Comparison of ENCODE assay signal across 1 cellular context in the genomic region with DNA sequence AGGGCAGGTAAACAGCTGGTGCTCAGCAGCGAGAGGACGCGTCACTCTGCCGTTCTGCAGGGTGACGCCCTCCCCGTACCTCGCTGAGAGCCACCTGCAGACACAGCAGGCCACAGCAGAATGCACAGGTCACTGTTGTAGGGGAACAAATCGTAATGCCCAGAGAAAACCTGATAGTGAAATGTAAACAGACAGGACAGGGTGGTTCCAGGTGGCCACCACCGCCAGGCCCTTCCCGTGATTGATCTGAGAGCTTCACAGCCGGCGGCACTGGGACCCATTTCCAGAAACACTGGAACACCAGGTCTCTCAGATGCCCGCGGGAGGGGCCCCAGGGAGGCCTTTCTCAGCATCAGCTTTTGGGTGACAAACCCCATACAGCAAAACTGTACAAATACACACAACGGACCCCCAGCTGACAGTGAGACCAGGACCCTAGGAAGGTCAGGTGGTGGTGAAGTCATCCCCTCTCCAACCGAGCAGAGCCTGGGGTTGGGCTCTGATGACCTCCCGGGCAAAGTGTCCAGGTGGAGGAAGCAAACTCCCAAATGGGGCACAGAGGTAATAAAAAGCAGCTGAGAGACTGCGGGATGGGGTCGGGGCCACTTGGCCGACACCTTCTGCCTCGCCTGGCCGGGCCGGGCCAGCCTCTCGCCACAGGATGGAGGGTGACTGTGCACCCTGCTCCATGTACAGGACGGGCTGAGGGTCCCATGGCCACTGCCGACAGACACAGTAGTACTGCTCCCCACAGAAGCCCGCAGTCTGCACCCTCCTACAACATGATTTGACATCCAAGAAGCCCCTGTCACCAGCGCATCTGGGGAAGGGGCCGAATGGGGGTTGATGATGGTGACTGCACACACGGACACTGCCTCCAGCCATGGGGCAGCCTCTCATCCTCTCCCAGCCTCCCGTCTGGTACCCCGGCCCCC.
TF ChIP-seq lines count a peak whose summit lies in the region.

No MANE protein-coding gene starts in this region.

TF ChIP-seq in GM12878, 131 proteins besides CTCF, POLR2A, EP300 and RAD21:
- TF ChIP-seq STAT3 (IDR thresholded peaks at IDR 0.05; ENCODE audit: low read depth, low read length) (no peak), NFIC (IDR thresholded peaks at IDR 0.05; ENCODE audit: low read depth, low read length) (no peak), MYB (IDR thresholded peaks at IDR 0.05; ENCODE audit: borderline replicate concordance, low read depth, low read length) (no peak), NR2C1 (IDR thresholded peaks at IDR 0.05) (no peak), NFXL1 (IDR thresholded peaks at IDR 0.05; ENCODE audit: borderline replicate concordance) (no peak)
- TF ChIP-seq, protein P1, sequence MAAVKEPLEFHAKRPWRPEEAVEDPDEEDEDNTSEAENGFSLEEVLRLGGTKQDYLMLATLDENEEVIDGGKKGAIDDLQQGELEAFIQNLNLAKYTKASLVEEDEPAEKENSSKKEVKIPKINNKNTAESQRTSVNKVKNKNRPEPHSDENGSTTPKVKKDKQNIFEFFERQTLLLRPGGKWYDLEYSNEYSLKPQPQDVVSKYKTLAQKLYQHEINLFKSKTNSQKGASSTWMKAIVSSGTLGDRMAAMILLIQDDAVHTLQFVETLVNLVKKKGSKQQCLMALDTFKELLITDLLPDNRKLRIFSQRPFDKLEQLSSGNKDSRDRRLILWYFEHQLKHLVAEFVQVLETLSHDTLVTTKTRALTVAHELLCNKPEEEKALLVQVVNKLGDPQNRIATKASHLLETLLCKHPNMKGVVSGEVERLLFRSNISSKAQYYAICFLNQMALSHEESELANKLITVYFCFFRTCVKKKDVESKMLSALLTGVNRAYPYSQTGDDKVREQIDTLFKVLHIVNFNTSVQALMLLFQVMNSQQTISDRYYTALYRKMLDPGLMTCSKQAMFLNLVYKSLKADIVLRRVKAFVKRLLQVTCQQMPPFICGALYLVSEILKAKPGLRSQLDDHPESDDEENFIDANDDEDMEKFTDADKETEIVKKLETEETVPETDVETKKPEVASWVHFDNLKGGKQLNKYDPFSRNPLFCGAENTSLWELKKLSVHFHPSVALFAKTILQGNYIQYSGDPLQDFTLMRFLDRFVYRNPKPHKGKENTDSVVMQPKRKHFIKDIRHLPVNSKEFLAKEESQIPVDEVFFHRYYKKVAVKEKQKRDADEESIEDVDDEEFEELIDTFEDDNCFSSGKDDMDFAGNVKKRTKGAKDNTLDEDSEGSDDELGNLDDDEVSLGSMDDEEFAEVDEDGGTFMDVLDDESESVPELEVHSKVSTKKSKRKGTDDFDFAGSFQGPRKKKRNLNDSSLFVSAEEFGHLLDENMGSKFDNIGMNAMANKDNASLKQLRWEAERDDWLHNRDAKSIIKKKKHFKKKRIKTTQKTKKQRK (IDR thresholded peaks at IDR 0.05; ENCODE audit: low read depth, low read length), result no peak
- TF ChIP-seq, protein P2, sequence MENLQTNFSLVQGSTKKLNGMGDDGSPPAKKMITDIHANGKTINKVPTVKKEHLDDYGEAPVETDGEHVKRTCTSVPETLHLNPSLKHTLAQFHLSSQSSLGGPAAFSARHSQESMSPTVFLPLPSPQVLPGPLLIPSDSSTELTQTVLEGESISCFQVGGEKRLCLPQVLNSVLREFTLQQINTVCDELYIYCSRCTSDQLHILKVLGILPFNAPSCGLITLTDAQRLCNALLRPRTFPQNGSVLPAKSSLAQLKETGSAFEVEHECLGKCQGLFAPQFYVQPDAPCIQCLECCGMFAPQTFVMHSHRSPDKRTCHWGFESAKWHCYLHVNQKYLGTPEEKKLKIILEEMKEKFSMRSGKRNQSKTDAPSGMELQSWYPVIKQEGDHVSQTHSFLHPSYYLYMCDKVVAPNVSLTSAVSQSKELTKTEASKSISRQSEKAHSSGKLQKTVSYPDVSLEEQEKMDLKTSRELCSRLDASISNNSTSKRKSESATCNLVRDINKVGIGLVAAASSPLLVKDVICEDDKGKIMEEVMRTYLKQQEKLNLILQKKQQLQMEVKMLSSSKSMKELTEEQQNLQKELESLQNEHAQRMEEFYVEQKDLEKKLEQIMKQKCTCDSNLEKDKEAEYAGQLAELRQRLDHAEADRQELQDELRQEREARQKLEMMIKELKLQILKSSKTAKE (IDR thresholded peaks at IDR 0.05; ENCODE audit: low read depth, poor library complexity, severe bottlenecking), result no peak
- TF ChIP-seq, protein P3, sequence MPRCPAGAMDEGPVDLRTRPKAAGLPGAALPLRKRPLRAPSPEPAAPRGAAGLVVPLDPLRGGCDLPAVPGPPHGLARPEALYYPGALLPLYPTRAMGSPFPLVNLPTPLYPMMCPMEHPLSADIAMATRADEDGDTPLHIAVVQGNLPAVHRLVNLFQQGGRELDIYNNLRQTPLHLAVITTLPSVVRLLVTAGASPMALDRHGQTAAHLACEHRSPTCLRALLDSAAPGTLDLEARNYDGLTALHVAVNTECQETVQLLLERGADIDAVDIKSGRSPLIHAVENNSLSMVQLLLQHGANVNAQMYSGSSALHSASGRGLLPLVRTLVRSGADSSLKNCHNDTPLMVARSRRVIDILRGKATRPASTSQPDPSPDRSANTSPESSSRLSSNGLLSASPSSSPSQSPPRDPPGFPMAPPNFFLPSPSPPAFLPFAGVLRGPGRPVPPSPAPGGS (IDR thresholded peaks at IDR 0.05; ENCODE audit: borderline replicate concordance, insufficient read depth, low read depth, low read length, poor library complexity, severe bottlenecking), result no peak
